In genomic region chr2:240567137-240567871, GRCh38 we compare ENCODE assay signal across 8 cellular contexts. TPM values are rescaled to one million over a fixed set of nuclear protein-coding genes. Genes with fewer than 3 reads are reported as not detected.
A peak's percentile ranks its signal among the peaks of the same experiment; 100 is the strongest.
DNase-seq lines count a peak whose midpoint lies in the region; TF ChIP-seq lines count a peak whose summit lies in the region.

No MANE protein-coding gene starts in this region.

- H3K27me3 Mint-ChIP-seq in osteocyte (ENCODE audit: unreplicated experiment) = no peaks in the 10 kb centered on the region

- H3K27ac Mint-ChIP-seq in osteocyte (ENCODE audit: unreplicated experiment) = peak overlapping the region; percentile 84

- in situ Hi-C loops in GM13977 (cut with MboI; ENCODE audit: low pct_unique_long_range_greater_than_20kb, low sequenced_read_pairs, unreplicated experiment) = no loop called here

- TF ChIP-seq CTCF in fibroblast of pulmonary artery (IDR thresholded peaks at IDR 0.05; ENCODE audit: low read length, missing control alignments) = no peak
- no peak for TF ChIP-seq CTCF in osteocyte (IDR thresholded peaks at IDR 0.05)
- no peak for TF ChIP-seq CTCF in GM13977 (IDR thresholded peaks at IDR 0.05; ENCODE audit: extremely low read depth, insufficient read depth, missing control alignments)

- H3K4me3 Mint-ChIP-seq in osteocyte (ENCODE audit: unreplicated experiment) = peak overlapping the region; percentile 86

- peaks cover 42% of the 10 kb centered on the region for H3K4me1 Mint-ChIP-seq in osteocyte (ENCODE audit: unreplicated experiment)

- H3K4me3 ChIP-seq in fibroblast of pulmonary artery (replicated peaks; ENCODE audit: low read depth, low read length) = peak overlapping the region; percentile 62

- H3K36me3 Mint-ChIP-seq in osteocyte (ENCODE audit: unreplicated experiment) = no peaks in the 10 kb centered on the region

- peak; percentile 23 for DNase-seq in stimulated activated CD4-positive, alpha-beta T cell treated with anti-CD3 and anti-CD28 coated beads, Interleukin-4, amount 100 ng/mL, for 24 hours
- no peak for DNase-seq in stimulated activated CD4-positive, alpha-beta T cell treated with anti-CD3 and anti-CD28 coated beads, Interleukin-1b, Interleukin-23, amount 100 ng/mL, for 48 hours
- peak; percentile 40 for DNase-seq in activated CD8-positive, alpha-beta memory T cell treated with anti-CD3 and anti-CD28 coated beads, Interleukin-2, amount 50 U/mL, for 4 hours
- DNase-seq in fibroblast of pulmonary artery (ENCODE audit: low read depth) (no peak), osteocyte (ENCODE audit: extremely low spot score, unreplicated experiment) (peak; percentile 76), HK-2 (ENCODE audit: unreplicated experiment) (no peak), GM13977 (ENCODE audit: low spot score) (no peak), AG20443 (ENCODE audit: low spot score) (no peak)

- H3K9me3 Mint-ChIP-seq in osteocyte (ENCODE audit: unreplicated experiment) = no peaks in the 10 kb centered on the region

RNA-seq across cellular contexts. Expression of gene RNPEPL1, which starts 1.0 kb away (rescaled TPM):
- 56.5 and 64.0 TPM in 2 replicates for total RNA-seq in osteocyte

RNA-seq across cellular contexts. Expression of gene DUSP28, which starts 7.1 kb away (rescaled TPM):
- total RNA-seq in osteocyte = 3.8 and 5.9 TPM in 2 replicates

RNA-seq across cellular contexts. Expression of gene ANKMY1, which starts 9.5 kb away (rescaled TPM):
- 16.9 and 28.5 TPM in 2 replicates for total RNA-seq in osteocyte

RNA-seq across cellular contexts. Expression of gene CAPN10, which starts 19.2 kb away (rescaled TPM):
- 37.7 and 40.3 TPM in 2 replicates for total RNA-seq in osteocyte

RNA-seq across cellular contexts. Expression of gene GPR35, which starts 58.0 kb away (rescaled TPM):
- total RNA-seq in osteocyte = 2.5 and 3.6 TPM in 2 replicates

Comparison
In these comparisons a context has a peak if more than half of its experiments do, and no peak if none do; other contexts are left out.
1. DNase-seq: peak in stimulated activated CD4-positive, alpha-beta T cell treated with anti-CD3 and anti-CD28 coated beads, Interleukin-4, amount 100 ng/mL, for 24 hours (single experiment), activated CD8-positive, alpha-beta memory T cell treated with anti-CD3 and anti-CD28 coated beads, Interleukin-2, amount 50 U/mL, for 4 hours (single experiment) and osteocyte (single experiment); none in stimulated activated CD4-positive, alpha-beta T cell treated with anti-CD3 and anti-CD28 coated beads, Interleukin-1b, Interleukin-23, amount 100 ng/mL, for 48 hours (single experiment), fibroblast of pulmonary artery (single experiment), HK-2 (single experiment), GM13977 (single experiment) and AG20443 (single experiment).